In the genomic region with DNA sequence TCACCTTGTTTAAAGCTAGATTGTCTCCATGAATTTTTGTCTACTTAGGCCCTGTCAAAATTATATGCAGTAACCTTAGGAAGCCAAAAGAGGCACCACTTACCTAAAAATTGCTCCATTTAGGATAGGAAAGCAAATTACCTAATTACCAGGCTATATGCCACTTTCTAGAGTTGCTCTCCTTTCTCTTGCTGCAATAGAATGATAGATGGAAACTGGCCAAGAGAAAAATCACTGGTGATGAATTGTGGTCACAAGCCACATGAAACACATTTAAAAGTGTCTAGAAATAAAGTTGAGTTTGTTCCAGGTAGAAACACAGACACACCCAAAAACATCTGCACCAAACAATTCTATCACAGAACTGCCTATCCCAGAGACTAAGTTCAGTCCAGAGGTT, we compare ENCODE assay signal across 19 cellular contexts.
"Had no signal": no experiment of that assay in that cellular context is flagged by ENCODE, and none has a peak within 500 bp of the region (broad histone marks: within the 10 kb centered on the region; RNA-seq: fewer than 3 reads in every experiment).

No MANE protein-coding gene starts in this region.

- H3K4me1 Mint-ChIP-seq: activated naive CD8-positive, alpha-beta T cell treated with anti-CD3 and anti-CD28 coated beads for 36 hours; stimulated activated memory B cell treated with anti-CD40 and anti-IgM and Interleukin-4, amounts not matched to agents 10 μg/mL and 1 μg/mL and 100 μg/mL, for 72 hours had no signal

- H3K4me3 Mint-ChIP-seq: activated naive CD8-positive, alpha-beta T cell treated with anti-CD3 and anti-CD28 coated beads for 36 hours; activated T-helper 1 cell treated with anti-CD3 and anti-CD28 coated beads, Interleukin-12 subunit alpha, Interleukin-12 subunit beta, Interleukin-2, Interleukin-4 antibody, amounts not matched to agents 30 ng/mL and 10 ng/mL and 1 ng/mL, durations not matched to agents 14 hours and 24 hours and 36 hours; effector memory CD8-positive, alpha-beta T cell; stimulated activated memory B cell treated with anti-CD40 and anti-IgM and Interleukin-4, amounts not matched to agents 10 μg/mL and 1 μg/mL and 100 μg/mL, for 72 hours had no signal

- FAIRE-seq: TTC549 had no signal

- H3K4me3 ChIP-seq: gastroesophageal sphincter, heart left ventricle, left ventricle myocardium inferior, psoas muscle had no signal

- DNase-seq: activated CD4-positive, alpha-beta T cell treated with anti-CD3 and anti-CD28 coated beads, Interleukin-2, amount 50 U/mL, for 4 hours; activated naive CD4-positive, alpha-beta T cell; activated naive CD8-positive, alpha-beta T cell treated with anti-CD3 and anti-CD28 coated beads for 36 hours; activated T-cell treated with anti-CD3 and anti-CD28 coated beads for 4 hours; amniotic stem cell; effector memory CD8-positive, alpha-beta T cell; heart left ventricle; kidney; left ventricle myocardium inferior; occipital lobe; psoas muscle; right cardiac atrium; stimulated activated CD4-positive, alpha-beta T cell treated with anti-CD3 and anti-CD28 coated beads, Interleukin-4, amount 100 ng/mL, for 4 hours; SW 1271 had no signal

- ATAC-seq: effector memory CD8-positive, alpha-beta T cell; gastroesophageal sphincter; heart left ventricle; psoas muscle; right cardiac atrium; stimulated activated memory B cell treated with anti-CD40 and anti-IgM and Interleukin-4, amounts not matched to agents 10 μg/mL and 1 μg/mL and 100 μg/mL, for 72 hours had no signal

- H3K27ac Mint-ChIP-seq: activated naive CD8-positive, alpha-beta T cell treated with anti-CD3 and anti-CD28 coated beads for 36 hours; activated T-helper 1 cell treated with anti-CD3 and anti-CD28 coated beads, Interleukin-12 subunit alpha, Interleukin-12 subunit beta, Interleukin-2, Interleukin-4 antibody, amounts not matched to agents 30 ng/mL and 10 ng/mL and 1 ng/mL, durations not matched to agents 14 hours and 24 hours and 36 hours; effector memory CD8-positive, alpha-beta T cell; stimulated activated memory B cell treated with anti-CD40 and anti-IgM and Interleukin-4, amounts not matched to agents 10 μg/mL and 1 μg/mL and 100 μg/mL, for 72 hours had no signal

- H3K36me3 Mint-ChIP-seq: activated naive CD8-positive, alpha-beta T cell treated with anti-CD3 and anti-CD28 coated beads for 36 hours; stimulated activated memory B cell treated with anti-CD40 and anti-IgM and Interleukin-4, amounts not matched to agents 10 μg/mL and 1 μg/mL and 100 μg/mL, for 72 hours had no signal

- H3K27ac ChIP-seq: epithelial cell of prostate, gastroesophageal sphincter, heart left ventricle, left ventricle myocardium inferior, psoas muscle had no signal

- H3K9me3 ChIP-seq: gastroesophageal sphincter, heart left ventricle, left ventricle myocardium inferior, psoas muscle had no signal

- H3K27me3 Mint-ChIP-seq: activated naive CD8-positive, alpha-beta T cell treated with anti-CD3 and anti-CD28 coated beads for 36 hours; effector memory CD8-positive, alpha-beta T cell; stimulated activated memory B cell treated with anti-CD40 and anti-IgM and Interleukin-4, amounts not matched to agents 10 μg/mL and 1 μg/mL and 100 μg/mL, for 72 hours had no signal

- H3K9me3 Mint-ChIP-seq: activated naive CD8-positive, alpha-beta T cell treated with anti-CD3 and anti-CD28 coated beads for 36 hours; activated T-helper 1 cell treated with anti-CD3 and anti-CD28 coated beads, Interleukin-12 subunit alpha, Interleukin-12 subunit beta, Interleukin-2, Interleukin-4 antibody, amounts not matched to agents 30 ng/mL and 10 ng/mL and 1 ng/mL, durations not matched to agents 14 hours and 24 hours and 36 hours; effector memory CD8-positive, alpha-beta T cell; stimulated activated memory B cell treated with anti-CD40 and anti-IgM and Interleukin-4, amounts not matched to agents 10 μg/mL and 1 μg/mL and 100 μg/mL, for 72 hours had no signal

- H3K4me1 ChIP-seq: gastroesophageal sphincter, heart left ventricle, left ventricle myocardium inferior, psoas muscle had no signal

- H3K27me3 ChIP-seq: gastroesophageal sphincter, heart left ventricle had no signal

- H3K36me3 ChIP-seq: gastroesophageal sphincter, heart left ventricle, left ventricle myocardium inferior had no signal
